ENCODE assay signal across 18 cellular contexts in genomic region chr2:44936715-44937687, GRCh38. TPM values are rescaled to one million over a fixed set of nuclear protein-coding genes. Genes with fewer than 3 reads are reported as not detected.
DNase-seq lines count a peak whose midpoint lies in the region; ATAC-seq and TF ChIP-seq lines count a peak whose summit lies in the region.
"Had no signal": no experiment of that assay in that cellular context is flagged by ENCODE, and none has a peak within 500 bp of the region (broad histone marks: within the 10 kb centered on the region; RNA-seq: fewer than 3 reads in every experiment).

No MANE protein-coding gene starts in this region.

- H3K36me3 ChIP-seq in Karpas-422 (ENCODE audit: insufficient read depth, low read length) = no peaks in the 10 kb centered on the region
- H3K36me3 ChIP-seq: tibial nerve had no signal

- no peaks in the 10 kb centered on the region for H3K9me2 ChIP-seq in Karpas-422 (replicated peaks; ENCODE audit: insufficient read depth, low read length)

- no peaks in the 10 kb centered on the region for H3K9me3 ChIP-seq in Karpas-422 (ENCODE audit: low read length)
- H3K9me3 ChIP-seq: tibial nerve had no signal

- ATAC-seq in HG03521 (IDR thresholded peaks at IDR 0.05; ENCODE audit: unreplicated experiment) = no peak

- peak overlapping the region; percentile 100 for H3K4me3 ChIP-seq in retinal pigment epithelial cell (ENCODE audit: low read length)
- no peak overlapping the region for H3K4me3 ChIP-seq in Karpas-422 (ENCODE audit: low read length)

- peak overlapping the region; percentile 57 for H3K4me3 Mint-ChIP-seq in glutamatergic neuron (ENCODE audit: unreplicated experiment)

- H3K27ac Mint-ChIP-seq in glutamatergic neuron (ENCODE audit: unreplicated experiment) = no peak overlapping the region

- TF ChIP-seq CTCF in glutamatergic neuron (IDR thresholded peaks at IDR 0.05; ENCODE audit: partially characterized antibody, unreplicated experiment) = no peak
- TF ChIP-seq CTCF in retinal pigment epithelial cell (conservative IDR thresholded peaks at IDR 0.05; ENCODE audit: low read depth, low read length) = no peak

- H3K27me3 ChIP-seq in Karpas-422 (ENCODE audit: low read length) = no peaks in the 10 kb centered on the region

- DNase-seq in NCI-H1417 (lab: John Stamatoyannopoulos, UW) (peak in 2 of 3 experiments; percentile 49 to 61), NCI-H1417 treated with DMSO at 0.1 percent for 48 hours (lab: John Stamatoyannopoulos, UW) (no peak), NCI-H69 (lab: John Stamatoyannopoulos, UW) (peak; percentile 87), glutamatergic neuron (no peak), retinal pigment epithelial cell (ENCODE audit: low read depth) (no peak), amygdala (lab: John Stamatoyannopoulos, UW) (no peak), Karpas-422 (no peak)
- DNase-seq: activated CD4-positive, alpha-beta T cell treated with anti-CD3 and anti-CD28 coated beads for 4 hours; activated gamma-delta T cell treated with Interleukin-2 at 50 U/mL for 16 hours; DMS 273 treated with DMSO at 0.1 percent for 48 hours; IMR-90; NCI-H2029 treated with DMSO at 0.1 percent for 48 hours; NK-92 treated with Interleukin-12 subunit alpha and Interleukin-12 subunit beta, amount 100 ng/mL, for 24 hours had no signal

- no peak overlapping the region for H2AFZ ChIP-seq in Karpas-422 (ENCODE audit: low read length)

- H3K27me3 Mint-ChIP-seq in glutamatergic neuron (ENCODE audit: unreplicated experiment) = peaks cover 35% of the 10 kb centered on the region

- peaks cover 12% of the 10 kb centered on the region for H3K9me3 Mint-ChIP-seq in glutamatergic neuron (ENCODE audit: unreplicated experiment)

- H3K36me3 Mint-ChIP-seq in glutamatergic neuron (ENCODE audit: unreplicated experiment) = no peaks in the 10 kb centered on the region

- no peaks in the 10 kb centered on the region for H4K20me1 ChIP-seq in Karpas-422 (ENCODE audit: insufficient read depth, low read depth, low read length)

- peaks cover 8% of the 10 kb centered on the region for H3K4me1 Mint-ChIP-seq in glutamatergic neuron (ENCODE audit: low read depth, unreplicated experiment)

- H3K27ac ChIP-seq in Karpas-422 (ENCODE audit: low read length) = no peak overlapping the region
- H3K27ac ChIP-seq: tibial nerve had no signal

- no peak overlapping the region for H3K4me2 ChIP-seq in Karpas-422 (ENCODE audit: low read depth, low read length, poor library complexity, severe bottlenecking)

- H3K79me2 ChIP-seq in Karpas-422 (ENCODE audit: low read length) = no peaks in the 10 kb centered on the region

- no peak overlapping the region for H3K9ac ChIP-seq in Karpas-422 (ENCODE audit: low read length)

- no peaks in the 10 kb centered on the region for H3K4me1 ChIP-seq in Karpas-422 (ENCODE audit: low read length)

RNA-seq across cellular contexts. Expression of gene SIX3, which starts 4.5 kb away (rescaled TPM):
- 0.86 TPM for total RNA-seq in glutamatergic neuron (ENCODE audit: unreplicated experiment)
- not detected in 2 replicates for total RNA-seq in Karpas-422 (2014; rRNA removed; shearing (Covaris generic); ENCODE audit: low replicate concordance)
- total RNA-seq: cerebellum, fibroblast of lung, IMR-90, skeletal muscle tissue had no signal

Comparison
In these comparisons a context has a peak if more than half of its experiments do, and no peak if none do; other contexts are left out.
1. DNase-seq: peak in NCI-H1417 (2 of 3) and NCI-H69 (single experiment); none in NCI-H1417 treated with DMSO at 0.1 percent for 48 hours (single experiment), glutamatergic neuron (single experiment), retinal pigment epithelial cell (single experiment), amygdala (0 of 56) and Karpas-422 (single experiment).